Comparison of ENCODE assay signal across 1 cellular context in genomic region chr5:13955896-13956295, GRCh38.
TF ChIP-seq lines count a peak whose summit lies in the region.

No MANE protein-coding gene starts in this region.

TF ChIP-seq in IMR-90, 13 proteins besides CTCF, POLR2A, EP300 and RAD21:
- TF ChIP-seq RFX5 (IDR thresholded peaks at IDR 0.05; ENCODE audit: low read depth, low read length) (no peak), BHLHE40 (IDR thresholded peaks at IDR 0.05; ENCODE audit: low read depth, low read length) (peak; percentile 31; the same call in 1 of the 2 replicates), CHD1 (IDR thresholded peaks at IDR 0.05; ENCODE audit: low read depth, low read length) (no peak), FOS (IDR thresholded peaks at IDR 0.05; ENCODE audit: low read depth, low read length) (no peak), USF2 (IDR thresholded peaks at IDR 0.05; ENCODE audit: low read depth, low read length) (no peak)
